In the genomic region with DNA sequence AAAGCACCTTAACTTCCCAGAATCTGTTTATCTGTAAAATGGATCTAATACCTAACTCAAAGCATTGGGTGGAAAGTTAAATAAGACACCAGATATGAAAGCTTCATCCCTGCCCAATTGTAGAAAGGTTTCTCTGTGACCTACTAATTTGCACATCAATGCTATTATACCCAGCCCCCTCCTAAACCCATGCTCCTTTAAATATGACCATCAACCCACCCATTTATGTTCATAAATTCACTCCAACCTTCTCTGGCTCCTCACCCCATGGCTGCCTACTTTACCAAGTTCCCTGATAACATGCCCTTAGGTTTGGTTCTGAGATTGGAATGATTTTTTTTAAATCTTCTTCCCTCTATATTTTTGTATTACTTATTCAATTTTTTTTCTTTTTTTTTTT, we compare ENCODE assay signal across 19 cellular contexts. TPM values are rescaled to one million over a fixed set of nuclear protein-coding genes. Genes with fewer than 3 reads are reported as not detected.
DNase-seq lines count a peak whose midpoint lies in the region; ATAC-seq and TF ChIP-seq lines count a peak whose summit lies in the region.
"Had no signal": no experiment of that assay in that cellular context is flagged by ENCODE, and none has a peak within 500 bp of the region (broad histone marks: within the 10 kb centered on the region; RNA-seq: fewer than 3 reads in every experiment).

No MANE protein-coding gene starts in this region.

- BruUV-seq in PC-3 (replicated peaks; lab: Mats Ljungman, UMichigan) = no TSS peak

- H4K20me1 ChIP-seq in PC-3 (ENCODE audit: low read length) = 0 out of 2 replicates have a peak, but pooled peaks cover 13% of the 10 kb centered on the region

- H3K4me1 Mint-ChIP-seq in stimulated activated naive CD8-positive, alpha-beta T cell treated with anti-CD3 and anti-CD28 coated beads, Interleukin-15, Interleukin-2, amounts not matched to agents 100 ng/mL and 50 ng/mL, for 24 hours (ENCODE audit: low read depth) = peaks cover 39% of the 10 kb centered on the region
- H3K4me1 Mint-ChIP-seq in brain = peaks cover 56% of the 10 kb centered on the region

- intact Hi-C loops in PC-3 (cut with micrococcal nuclease) = no loop called here

- H3K9me2 ChIP-seq in PC-3 (replicated peaks; ENCODE audit: low read length) = no peaks in the 10 kb centered on the region

- peaks cover 31% of the 10 kb centered on the region for H3K36me3 ChIP-seq in PC-3 (ENCODE audit: low read depth, low read length)
- H3K36me3 ChIP-seq: breast epithelium had no signal

- POLR2A ChIA-PET in PC-3 (lab: Charles Lee; ENCODE audit: unreplicated experiment) = no interaction called here

- DNase-seq in stimulated activated naive CD8-positive, alpha-beta T cell treated with anti-CD3 and anti-CD28 coated beads, Interleukin-15, Interleukin-2, amounts not matched to agents 100 U/mL and 50 U/mL, for 24 hours = no peak
- DNase-seq in PC-3 (no peak), T1000 (lab: John Stamatoyannopoulos, UW) (no peak)
- DNase-seq: activated naive CD4-positive, alpha-beta T cell; dorsolateral prefrontal cortex; NCI-H1092 treated with DMSO at 0.1 percent for 48 hours; NCI-H748 treated with DMSO at 0.1 percent for 48 hours; stimulated activated CD4-positive, alpha-beta T cell treated with anti-CD3 and anti-CD28 coated beads, Interleukin-4, amount 100 ng/mL, for 4 hours; stimulated activated CD8-positive, alpha-beta memory T cell treated with anti-CD3 and anti-CD28 coated beads, Interleukin-4, amount 100 ng/mL, for 48 hours; thyroid gland had no signal

- H3K4me3 Mint-ChIP-seq in stimulated activated naive CD8-positive, alpha-beta T cell treated with anti-CD3 and anti-CD28 coated beads, Interleukin-15, Interleukin-2, amounts not matched to agents 100 ng/mL and 50 ng/mL, for 24 hours = peak overlapping the region; percentile 65
- H3K4me3 Mint-ChIP-seq in brain = peak overlapping the region; percentile 35 to 65 (median 57)

- no peak overlapping the region for H3K9ac ChIP-seq in PC-3 (ENCODE audit: low read length)

- H3K27me3 ChIP-seq in PC-3 (ENCODE audit: low read length) = no peaks in the 10 kb centered on the region
- H3K27me3 ChIP-seq: breast epithelium, dorsolateral prefrontal cortex, thyroid gland had no signal

- H3K27me3 Mint-ChIP-seq in stimulated activated naive CD8-positive, alpha-beta T cell treated with anti-CD3 and anti-CD28 coated beads, Interleukin-15, Interleukin-2, amounts not matched to agents 100 ng/mL and 50 ng/mL, for 24 hours = no peaks in the 10 kb centered on the region
- H3K27me3 Mint-ChIP-seq in brain = peaks cover 5% of the 10 kb centered on the region

- CTCF ChIA-PET in PC-3 (lab: Charles Lee) = no interaction called here

- H2AFZ ChIP-seq in PC-3 (ENCODE audit: low read length) = no peak overlapping the region

- no peak for TF ChIP-seq CTCF in PC-3 (conservative IDR thresholded peaks at IDR 0.05; ENCODE audit: low read depth, low read length)
- no peak for TF ChIP-seq CTCF in brain (conservative IDR thresholded peaks at IDR 0.05)

- no peaks in the 10 kb centered on the region for H3F3A ChIP-seq in PC-3 (ENCODE audit: low read length, unreplicated experiment)

- no peak overlapping the region for H3K27ac ChIP-seq in PC-3 (ENCODE audit: low read length)
- H3K27ac ChIP-seq: breast epithelium, dorsolateral prefrontal cortex, HL-60, thyroid gland had no signal

- H3K36me3 Mint-ChIP-seq in stimulated activated naive CD8-positive, alpha-beta T cell treated with anti-CD3 and anti-CD28 coated beads, Interleukin-15, Interleukin-2, amounts not matched to agents 100 ng/mL and 50 ng/mL, for 24 hours (ENCODE audit: low read depth) = peaks cover 53% of the 10 kb centered on the region
- peaks cover 16% of the 10 kb centered on the region for H3K36me3 Mint-ChIP-seq in brain

- no peak for ATAC-seq in stimulated activated naive CD8-positive, alpha-beta T cell treated with anti-CD3 and anti-CD28 coated beads, Interleukin-15, Interleukin-2, amounts not matched to agents 100 U/mL and 50 U/mL, for 24 hours
- ATAC-seq in PC-3 (no peak), HG03571 (IDR thresholded peaks at IDR 0.05; ENCODE audit: unreplicated experiment) (no peak), HG03175 (IDR thresholded peaks at IDR 0.05; ENCODE audit: unreplicated experiment) (no peak), GM21717 (IDR thresholded peaks at IDR 0.05; ENCODE audit: unreplicated experiment) (no peak)
- ATAC-seq: Panc1 had no signal

- H3K9me3 Mint-ChIP-seq in stimulated activated naive CD8-positive, alpha-beta T cell treated with anti-CD3 and anti-CD28 coated beads, Interleukin-15, Interleukin-2, amounts not matched to agents 100 ng/mL and 50 ng/mL, for 24 hours = no peaks in the 10 kb centered on the region
- H3K9me3 Mint-ChIP-seq in brain = no peaks in the 10 kb centered on the region

- peaks cover 25% of the 10 kb centered on the region for H3K4me1 ChIP-seq in PC-3 (ENCODE audit: insufficient read depth, low read length)

- H3K4me3 ChIP-seq in PC-3 (ENCODE audit: low read length) = no peak overlapping the region
- H3K4me3 ChIP-seq: smooth muscle cell, thyroid gland had no signal

- H3K27ac Mint-ChIP-seq in stimulated activated naive CD8-positive, alpha-beta T cell treated with anti-CD3 and anti-CD28 coated beads, Interleukin-15, Interleukin-2, amounts not matched to agents 100 ng/mL and 50 ng/mL, for 24 hours = no peak overlapping the region
- no peak overlapping the region for H3K27ac Mint-ChIP-seq in brain

- peak overlapping the region; percentile 41 for H3K4me2 ChIP-seq in PC-3 (ENCODE audit: low read length)

- no peaks in the 10 kb centered on the region for H3K9me3 ChIP-seq in PC-3 (ENCODE audit: low read length)
- H3K9me3 ChIP-seq: breast epithelium, thyroid gland had no signal

- peaks cover 94% of the 10 kb centered on the region for H3K79me2 ChIP-seq in PC-3 (ENCODE audit: low read length)

RNA-seq across cellular contexts. Expression of a gene that starts 1.9 kb away (rescaled TPM):
- 37.5 and 41.3 TPM in 2 replicates for total RNA-seq in PC-3 (2014; rRNA removed)
- polyA plus RNA-seq in brain (ENCODE audit: insufficient read depth, low read depth, low replicate concordance) = 12.7 TPM

RNA-seq across cellular contexts. Expression of a gene that starts 2.0 kb away (rescaled TPM):
- total RNA-seq in PC-3 (2014; rRNA removed) = 1.1 and 3.2 TPM in 2 replicates
- polyA plus RNA-seq in brain (ENCODE audit: insufficient read depth, low read depth, low replicate concordance) = 3.4 TPM

RNA-seq across cellular contexts. Expression of a gene that starts 40.1 kb away (rescaled TPM):
- total RNA-seq in PC-3 (2014; rRNA removed) = 4.7 and 10.1 TPM in 2 replicates
- polyA plus RNA-seq in brain (ENCODE audit: insufficient read depth, low read depth, low replicate concordance) = 23.0 TPM
